ENCODE assay signal across 8 cellular contexts in genomic region chr1:156146006-156146748, GRCh38. TPM values are rescaled to one million over a fixed set of nuclear protein-coding genes. Genes with fewer than 3 reads are reported as not detected.
DNase-seq lines count a peak whose midpoint lies in the region; ATAC-seq, FAIRE-seq and TF ChIP-seq lines count a peak whose summit lies in the region.

No MANE protein-coding gene starts in this region.

- TF ChIP-seq RAD21 in SK-N-SH (IDR thresholded peaks at IDR 0.05; ENCODE audit: low read length): peak; percentile 87

- POLR2A ChIA-PET in AG04450 (lab: Yijun Ruan, JAX): interaction anchor here (0.7 to 0.8 kb wide), 2 partner anchors 47 to 79 kb away, joined by 3 read pairs; no protein-coding TSS in a partner anchor
- POLR2A ChIA-PET in SK-N-SH (lab: Yijun Ruan, JAX): interaction anchor here (1.4 kb wide), 1 partner anchor 67 kb away, joined by 4 read pairs; the partner anchor contains the start of gene PMF1

- peak overlapping the region; percentile 61; the same call in 1 of the 2 replicates for H3K4me2 ChIP-seq in SK-N-SH
- no peak overlapping the region for H3K4me2 ChIP-seq in mammary epithelial cell (ENCODE audit: insufficient read depth, low read depth, low read length)
- H3K4me2 ChIP-seq in keratinocyte (ENCODE audit: control insufficient read depth, extremely low read depth, insufficient read depth, low read depth, low read length): peak overlapping the region; percentile 42

- H3K4me1 ChIP-seq in SK-N-SH (ENCODE audit: control insufficient read depth in 1 of 2, insufficient read depth in 2 of 2, low read depth in 1 of 2, low read length in 1 of 2) (peaks cover 12 to 15% of the 10 kb centered on the region in 2 experiments), mammary epithelial cell (ENCODE audit: insufficient read depth, low read length) (peaks cover 10% of the 10 kb centered on the region), keratinocyte (ENCODE audit: control insufficient read depth, extremely low read depth, insufficient read depth, low read length) (peaks cover 10% of the 10 kb centered on the region)

- H3K27ac ChIP-seq in AG04450 (ENCODE audit: low read depth, low read length): no peak overlapping the region
- H3K27ac ChIP-seq in SK-N-SH (ENCODE audit: low read depth in 2 of 2, low read length in 1 of 2): peak overlapping the region; percentile 30 to 51; a peak in 2 of 4 replicates
- no peak overlapping the region for H3K27ac ChIP-seq in mammary epithelial cell (ENCODE audit: insufficient read depth, low read depth, low read length)
- H3K27ac ChIP-seq in keratinocyte (ENCODE audit: control insufficient read depth, insufficient read depth, low read length): no peak overlapping the region

- H3K9me1 ChIP-seq in keratinocyte (ENCODE audit: control insufficient read depth, extremely low read depth, insufficient read depth, low read length): no peaks in the 10 kb centered on the region

- 19% methylated on average over 13 of the region's 13 CpGs for WGBS in SK-N-SH (ENCODE audit: low lambda C conversion rate)
- whole genome bisulfite sequencing in mammary epithelial cell (ENCODE audit: low coverage, missing lambda C conversion rate): 12% methylated on average over 10 of the region's 13 CpGs

- H3K9me3 ChIP-seq in AG04450 (ENCODE audit: control insufficient read depth, insufficient read depth, low read length) (no peaks in the 10 kb centered on the region), SK-N-SH (no peaks in the 10 kb centered on the region), mammary epithelial cell (replicated peaks; ENCODE audit: insufficient read depth, low read length) (no peaks in the 10 kb centered on the region), keratinocyte (ENCODE audit: control insufficient read depth, low read depth, low read length) (no peaks in the 10 kb centered on the region)

- DNase-seq in AG04450 (ENCODE audit: low read depth, low spot score) (peak; percentile 86), GM12892 (ENCODE audit: insufficient read length) (peak; percentile 49), NCI-H1436 (lab: John Stamatoyannopoulos, UW) (peak; percentile 78), SK-N-SH (peak; percentile 85), mammary epithelial cell (peak; percentile 93), keratinocyte (ENCODE audit: low read depth, low spot score) (no peak)
- DNase-seq in stimulated activated CD4-positive, alpha-beta T cell treated with anti-CD3 and anti-CD28 coated beads, Interleukin-15, amount 100 ng/mL, for 24 hours: peak; percentile 57

- H2AFZ ChIP-seq in SK-N-SH (ENCODE audit: low read depth): no peak overlapping the region
- no peak overlapping the region for H2AFZ ChIP-seq in mammary epithelial cell (ENCODE audit: low read depth, low read length)
- no peak overlapping the region for H2AFZ ChIP-seq in keratinocyte (ENCODE audit: control insufficient read depth, low read length)

- no TSS peak for BruUV-seq in mammary epithelial cell (replicated peaks; lab: Mats Ljungman, UMichigan)

- peaks cover 58% of the 10 kb centered on the region for H3F3A ChIP-seq in SK-N-SH (replicated peaks; ENCODE audit: insufficient read depth)

- peaks cover 0 to 4% of the 10 kb centered on the region in 2 experiments for H3K36me3 ChIP-seq in SK-N-SH (replicated peaks in 1 of 2; ENCODE audit: control insufficient read depth in 1 of 2, insufficient read depth in 2 of 2, low read length in 1 of 2)
- no peaks in the 10 kb centered on the region for H3K36me3 ChIP-seq in mammary epithelial cell (ENCODE audit: insufficient read depth, low read length)
- H3K36me3 ChIP-seq in keratinocyte (ENCODE audit: control insufficient read depth in 2 of 2, extremely low read depth in 1 of 2, insufficient read depth in 2 of 2, low read length in 2 of 2): no peaks in the 10 kb centered on the region

- no peak; a peak in 1 of 4 replicates for TF ChIP-seq EP300 in SK-N-SH (IDR thresholded peaks at IDR 0.05; ENCODE audit: borderline replicate concordance in 1 of 2, low read depth in 1 of 2, low read length in 1 of 2)

- in situ Hi-C loops in mammary epithelial cell (cut with MboI; ENCODE audit: low sequenced_read_pairs in 2 of 2): no loop called here

- peak; percentile 64 for TF ChIP-seq CTCF in AG04450 (IDR thresholded peaks at IDR 0.05; ENCODE audit: low read depth, low read length)
- TF ChIP-seq CTCF in SK-N-SH (IDR thresholded peaks at IDR 0.05): peak; percentile 75
- peak; percentile 67 to 74 for TF ChIP-seq CTCF in mammary epithelial cell (conservative IDR thresholded peaks at IDR 0.05 in 1 of 2, IDR thresholded peaks at IDR 0.05 in 1 of 2; ENCODE audit: extremely low read depth in 1 of 2, insufficient read depth in 1 of 2, low read depth in 1 of 2, low read length in 2 of 2)
- peak; percentile 61 to 81 (median 64) for TF ChIP-seq CTCF in keratinocyte (optimal IDR thresholded peaks at IDR 0.05 in 1 of 3, IDR thresholded peaks at IDR 0.05 in 1 of 3, conservative IDR thresholded peaks at IDR 0.05 in 1 of 3; ENCODE audit: extremely low read depth in 1 of 3, insufficient read depth in 2 of 3, low read length in 3 of 3)

- H3K9me2 ChIP-seq in SK-N-SH: no peaks in the 10 kb centered on the region

- H3K4me3 ChIP-seq in AG04450 (ENCODE audit: low read depth, low read length) (no peak overlapping the region), SK-N-SH (ENCODE audit: low read depth in 2 of 2, low read length in 1 of 2) (0 out of 4 replicates have a peak overlapping the region, but pooled peaks of 1 of the 2 experiments have one; percentile 1), mammary epithelial cell (replicated peaks in 1 of 3; ENCODE audit: insufficient read depth in 1 of 3, low read depth in 2 of 3, low read length in 3 of 3) (no peak overlapping the region), keratinocyte (ENCODE audit: control insufficient read depth in 2 of 3, extremely low read depth in 1 of 3, insufficient read depth in 2 of 3, low read depth in 1 of 3, low read length in 3 of 3) (peak overlapping the region in 1 of 3 experiments; percentile 4)

- TF ChIP-seq POLR2A in GM12892 (IDR thresholded peaks at IDR 0.05; ENCODE audit: low read depth, low read length): no peak

- H3K9ac ChIP-seq in SK-N-SH: no peak overlapping the region
- H3K9ac ChIP-seq in mammary epithelial cell (ENCODE audit: insufficient read depth, low read length): peak overlapping the region; percentile 8
- H3K9ac ChIP-seq in keratinocyte (ENCODE audit: control insufficient read depth, extremely low read depth, insufficient read depth, low read length): peak overlapping the region; percentile 11

- ATAC-seq in GM18520 (IDR thresholded peaks at IDR 0.05; ENCODE audit: unreplicated experiment): no peak

- H4K20me1 ChIP-seq in SK-N-SH (ENCODE audit: insufficient read depth) (peaks cover 27% of the 10 kb centered on the region), mammary epithelial cell (ENCODE audit: insufficient read depth, low read length) (no peaks in the 10 kb centered on the region), keratinocyte (ENCODE audit: control insufficient read depth, extremely low read depth, insufficient read depth, low read length) (no peaks in the 10 kb centered on the region)

- H3K79me2 ChIP-seq in SK-N-SH (ENCODE audit: insufficient read depth): no peaks in the 10 kb centered on the region
- no peaks in the 10 kb centered on the region for H3K79me2 ChIP-seq in mammary epithelial cell (ENCODE audit: insufficient read depth, low read length)
- H3K79me2 ChIP-seq in keratinocyte (ENCODE audit: control insufficient read depth, insufficient read depth, low read length): no peaks in the 10 kb centered on the region

- FAIRE-seq in GM12892 (lab: Jason Lieb, UNC) (peak; percentile 88), keratinocyte (lab: Jason Lieb, UNC) (peak; percentile 78)

- H3K27me3 ChIP-seq in AG04450 (ENCODE audit: control insufficient read depth, insufficient read depth, low read length) (peaks cover 13% of the 10 kb centered on the region), SK-N-SH (ENCODE audit: insufficient read depth) (no peaks in the 10 kb centered on the region), mammary epithelial cell (ENCODE audit: insufficient read depth, low read length) (no peaks in the 10 kb centered on the region), keratinocyte (ENCODE audit: control insufficient read depth, extremely low read depth, insufficient read depth, low read length) (peaks cover 4% of the 10 kb centered on the region)

- intact Hi-C loops in mammary epithelial cell (cut with micrococcal nuclease): loop anchor here (1.0 to 10.0 kb wide), 5 partner anchors 46 to 299 kb away; partner anchors contain the start of gene SLC25A44

- CTCF ChIA-PET in AG04450 (lab: Charles Lee) (interaction anchor here (0.5 to 8.4 kb wide), 12 partner anchors 10 to 173 kb away, joined by 3 to 136 read pairs (median 4); partner anchors contain the start of genes PMF1 and SLC25A44), SK-N-SH (lab: Yijun Ruan, JAX) (interaction anchor here (0.6 to 40.5 kb wide), 34 partner anchors 8 to 240 kb away, joined by 3 to 1559 read pairs (median 4); partner anchors contain the start of genes MEX3A, SLC25A44 and SMG5), mammary epithelial cell (lab: Charles Lee; ENCODE audit: low non-redundant PET) (interaction anchor here (0.5 to 1.0 kb wide), 9 partner anchors 8 to 155 kb away, joined by 3 to 21 read pairs (median 5); no protein-coding TSS in a partner anchor)

- dilution Hi-C loops in mammary epithelial cell (cut with HindIII; ENCODE audit: low sequenced_read_pairs) (no loop called here), keratinocyte (cut with MboI; ENCODE audit: extremely low pct_ligation_motif_present, low sequenced_read_pairs) (no loop called here)

RNA-seq across cellular contexts. Expression of gene SEMA4A, which starts 7.2 kb away (rescaled TPM):
- 0.58 and 0.60 TPM in 2 replicates for polyA plus RNA-seq in AG04450 (2011; rRNA removed)
- polyA minus RNA-seq in AG04450 (2011; rRNA and poly(A)+ RNA removed): 0.56 and 1.1 TPM in 2 replicates
- 19.0 TPM for polyA plus RNA-seq in GM12892 (2012; ENCODE audit: missing spikeins)
- polyA plus RNA-seq in SK-N-SH (2012; rRNA removed): 1.3 and 2.3 TPM in 2 replicates
- 0.33 and 0.73 TPM in 2 replicates for polyA plus RNA-seq in SK-N-SH (2012; cell fraction: cytosol; rRNA removed)
- polyA plus RNA-seq in SK-N-SH (2012; cell fraction: nucleus; rRNA removed): 11.2 and 13.5 TPM in 2 replicates
- total RNA-seq in mammary epithelial cell: 10 to 100 TPM in 1 of 2 donors, 1 to 10 TPM in 1; 3.5 to 10.6 TPM
- 6.7 TPM for polyA plus RNA-seq in mammary epithelial cell
- polyA minus RNA-seq in mammary epithelial cell: 13.4 TPM
- 5.7 to 11.0 TPM (median 7.9 TPM) in 3 replicates for polyA plus RNA-seq in keratinocyte
- polyA plus RNA-seq in keratinocyte (2011; ENCODE audit: low read depth): 2.6 TPM
- polyA plus RNA-seq in keratinocyte (2011; cell fraction: cytosol; rRNA removed): 6.8 and 8.9 TPM in 2 replicates
- polyA plus RNA-seq in keratinocyte (2011; cell fraction: nucleus; rRNA removed): 8.0 and 11.0 TPM in 2 replicates
- 9.5 and 9.9 TPM in 2 replicates for polyA plus RNA-seq in keratinocyte (2012; ENCODE audit: low replicate concordance)
- polyA minus RNA-seq in keratinocyte: 12.9 to 22.9 TPM (median 13.7 TPM) in 3 replicates
- 6.1 TPM for polyA minus RNA-seq in keratinocyte (2011; cell fraction: cytosol; rRNA and poly(A)+ RNA removed)
- 5.4 and 10.0 TPM in 2 replicates for polyA minus RNA-seq in keratinocyte (2011; cell fraction: nucleus; rRNA and poly(A)+ RNA removed)

RNA-seq across cellular contexts. Expression of gene LMNA, which starts 31.7 kb away (rescaled TPM):
- 365 and 382 TPM in 2 replicates for polyA plus RNA-seq in AG04450 (2011; rRNA removed)
- polyA minus RNA-seq in AG04450 (2011; rRNA and poly(A)+ RNA removed): 379 and 407 TPM in 2 replicates
- 109 TPM for polyA plus RNA-seq in GM12892 (2012; ENCODE audit: missing spikeins)
- 726 and 983 TPM in 2 replicates for polyA plus RNA-seq in SK-N-SH (2012; rRNA removed)
- 396 and 512 TPM in 2 replicates for polyA plus RNA-seq in SK-N-SH (2012; cell fraction: cytosol; rRNA removed)
- polyA plus RNA-seq in SK-N-SH (2012; cell fraction: nucleus; rRNA removed): 1,848 and 2,172 TPM in 2 replicates
- total RNA-seq in mammary epithelial cell: 100 to 1,000 TPM; 389 to 797 TPM
- 759 TPM for polyA plus RNA-seq in mammary epithelial cell
- 852 TPM for polyA minus RNA-seq in mammary epithelial cell
- 368 to 551 TPM (median 444 TPM) in 3 replicates for polyA plus RNA-seq in keratinocyte
- polyA plus RNA-seq in keratinocyte (2011; ENCODE audit: low read depth): 222 TPM
- 159 and 403 TPM in 2 replicates for polyA plus RNA-seq in keratinocyte (2011; cell fraction: cytosol; rRNA removed)
- 626 and 729 TPM in 2 replicates for polyA plus RNA-seq in keratinocyte (2011; cell fraction: nucleus; rRNA removed)
- polyA plus RNA-seq in keratinocyte (2012; ENCODE audit: low replicate concordance): 224 and 699 TPM in 2 replicates
- 328 to 615 TPM (median 504 TPM) in 3 replicates for polyA minus RNA-seq in keratinocyte
- polyA minus RNA-seq in keratinocyte (2011; cell fraction: cytosol; rRNA and poly(A)+ RNA removed): 757 TPM
- polyA minus RNA-seq in keratinocyte (2011; cell fraction: nucleus; rRNA and poly(A)+ RNA removed): 433 and 457 TPM in 2 replicates

RNA-seq across cellular contexts. Expression of gene SLC25A44, which starts 47.7 kb away (rescaled TPM):
- polyA plus RNA-seq in AG04450 (2011; rRNA removed) (24.1 TPM in 2 replicates), SK-N-SH (2012; rRNA removed) (28.5 and 40.2 TPM in 2 replicates), mammary epithelial cell (29.2 TPM), keratinocyte (24.4 to 36.8 TPM (median 25.3 TPM) in 3 replicates)
- polyA minus RNA-seq in AG04450 (2011; rRNA and poly(A)+ RNA removed): 24.6 and 25.0 TPM in 2 replicates
- 13.9 TPM for polyA plus RNA-seq in GM12892 (2012; ENCODE audit: missing spikeins)
- polyA plus RNA-seq in SK-N-SH (2012; cell fraction: cytosol; rRNA removed): 25.1 and 30.1 TPM in 2 replicates
- polyA plus RNA-seq in SK-N-SH (2012; cell fraction: nucleus; rRNA removed): 23.0 and 37.6 TPM in 2 replicates
- 10 to 100 TPM; 15.8 to 18.5 TPM for total RNA-seq in mammary epithelial cell
- polyA minus RNA-seq in mammary epithelial cell (25.3 TPM), keratinocyte (39.2 to 83.6 TPM (median 39.8 TPM) in 3 replicates)
- polyA plus RNA-seq in keratinocyte (2011; ENCODE audit: low read depth): 14.9 TPM
- 25.5 and 33.8 TPM in 2 replicates for polyA plus RNA-seq in keratinocyte (2011; cell fraction: cytosol; rRNA removed)
- polyA plus RNA-seq in keratinocyte (2011; cell fraction: nucleus; rRNA removed): 39.2 and 55.4 TPM in 2 replicates
- polyA plus RNA-seq in keratinocyte (2012; ENCODE audit: low replicate concordance): 14.4 and 18.8 TPM in 2 replicates
- polyA minus RNA-seq in keratinocyte (2011; cell fraction: cytosol; rRNA and poly(A)+ RNA removed): 18.8 TPM
- 12.7 and 19.4 TPM in 2 replicates for polyA minus RNA-seq in keratinocyte (2011; cell fraction: nucleus; rRNA and poly(A)+ RNA removed)

Comparison
In these comparisons a context has a peak if more than half of its experiments do, and no peak if none do; other contexts are left out.
1. H3K27ac ChIP-seq: peak in SK-N-SH (2 of 2); none in AG04450 (single experiment), mammary epithelial cell (single experiment) and keratinocyte (single experiment).
2. Peak in every context shown above with its lines, with median percentiles within 50 percentile points of each other: CTCF ChIP-seq.